In genomic region chr17:10617120-10617505, GRCh38 we compare ENCODE assay signal across 9 cellular contexts.
"Had no signal": no experiment of that assay in that cellular context is flagged by ENCODE, and none has a peak within 500 bp of the region (broad histone marks: within the 10 kb centered on the region; RNA-seq: fewer than 3 reads in every experiment).

No MANE protein-coding gene starts in this region.

- H3K36me3 Mint-ChIP-seq: activated naive CD4-positive, alpha-beta T cell treated with anti-CD3 and anti-CD28 coated beads, Interleukin-2, amount 10 ng/mL, durations not matched to agents 7 days and 5 days; activated naive CD8-positive, alpha-beta T cell treated with anti-CD3 and anti-CD28 coated beads for 36 hours had no signal

- H3K4me3 ChIP-seq: K562 had no signal

- H3K4me1 Mint-ChIP-seq: activated naive CD4-positive, alpha-beta T cell treated with anti-CD3 and anti-CD28 coated beads, Interleukin-2, amount 10 ng/mL, durations not matched to agents 7 days and 5 days had no signal

- DNase-seq: NCI-H187 treated with DMSO at 0.1 percent for 48 hours, NCI-H2081 treated with DMSO at 0.1 percent for 48 hours had no signal

- H3K4me3 Mint-ChIP-seq: activated CD8-positive, alpha-beta T cell treated with anti-CD3 and anti-CD28 coated beads for 36 hours; activated naive CD4-positive, alpha-beta T cell treated with anti-CD3 and anti-CD28 coated beads, Interleukin-2, amount 10 ng/mL, durations not matched to agents 7 days and 5 days; activated naive CD8-positive, alpha-beta T cell treated with anti-CD3 and anti-CD28 coated beads for 36 hours; activated T-cell treated with anti-CD3 and anti-CD28 coated beads, Interleukin-2, amount 50 U/mL, for 72 hours; T-helper 1 cell treated with Interleukin-12 subunit alpha and Interleukin-12 subunit beta and Interleukin-4 antibody, amounts not matched to agents 30 μg/mL and 1 μg/mL, for 36 hours had no signal

- H3K9me3 Mint-ChIP-seq: activated CD8-positive, alpha-beta T cell treated with anti-CD3 and anti-CD28 coated beads for 36 hours; activated naive CD4-positive, alpha-beta T cell treated with anti-CD3 and anti-CD28 coated beads, Interleukin-2, amount 10 ng/mL, durations not matched to agents 7 days and 5 days; activated naive CD8-positive, alpha-beta T cell treated with anti-CD3 and anti-CD28 coated beads for 36 hours; activated T-cell treated with anti-CD3 and anti-CD28 coated beads, Interleukin-2, amount 50 U/mL, for 72 hours; activated T-helper 2 cell treated with anti-CD3 and anti-CD28 coated beads, Interferon-gamma antibody, Interleukin-2, Interleukin-4, amounts not matched to agents 10 μg/mL and 5 μg/mL and 100 μg/mL, durations not matched to agents 14 hours and 24 hours and 36 hours; T-helper 1 cell treated with Interleukin-12 subunit alpha and Interleukin-12 subunit beta and Interleukin-4 antibody, amounts not matched to agents 30 μg/mL and 1 μg/mL, for 36 hours had no signal

- H3K27ac Mint-ChIP-seq: activated CD8-positive, alpha-beta T cell treated with anti-CD3 and anti-CD28 coated beads for 36 hours; activated naive CD4-positive, alpha-beta T cell treated with anti-CD3 and anti-CD28 coated beads, Interleukin-2, amount 10 ng/mL, durations not matched to agents 7 days and 5 days; activated naive CD8-positive, alpha-beta T cell treated with anti-CD3 and anti-CD28 coated beads for 36 hours; activated T-cell treated with anti-CD3 and anti-CD28 coated beads, Interleukin-2, amount 50 U/mL, for 72 hours; activated T-helper 2 cell treated with anti-CD3 and anti-CD28 coated beads, Interferon-gamma antibody, Interleukin-2, Interleukin-4, amounts not matched to agents 10 μg/mL and 5 μg/mL and 100 μg/mL, durations not matched to agents 14 hours and 24 hours and 36 hours; T-helper 1 cell treated with Interleukin-12 subunit alpha and Interleukin-12 subunit beta and Interleukin-4 antibody, amounts not matched to agents 30 μg/mL and 1 μg/mL, for 36 hours had no signal
